ENCODE assay signal across 8 cellular contexts in the genomic region with DNA sequence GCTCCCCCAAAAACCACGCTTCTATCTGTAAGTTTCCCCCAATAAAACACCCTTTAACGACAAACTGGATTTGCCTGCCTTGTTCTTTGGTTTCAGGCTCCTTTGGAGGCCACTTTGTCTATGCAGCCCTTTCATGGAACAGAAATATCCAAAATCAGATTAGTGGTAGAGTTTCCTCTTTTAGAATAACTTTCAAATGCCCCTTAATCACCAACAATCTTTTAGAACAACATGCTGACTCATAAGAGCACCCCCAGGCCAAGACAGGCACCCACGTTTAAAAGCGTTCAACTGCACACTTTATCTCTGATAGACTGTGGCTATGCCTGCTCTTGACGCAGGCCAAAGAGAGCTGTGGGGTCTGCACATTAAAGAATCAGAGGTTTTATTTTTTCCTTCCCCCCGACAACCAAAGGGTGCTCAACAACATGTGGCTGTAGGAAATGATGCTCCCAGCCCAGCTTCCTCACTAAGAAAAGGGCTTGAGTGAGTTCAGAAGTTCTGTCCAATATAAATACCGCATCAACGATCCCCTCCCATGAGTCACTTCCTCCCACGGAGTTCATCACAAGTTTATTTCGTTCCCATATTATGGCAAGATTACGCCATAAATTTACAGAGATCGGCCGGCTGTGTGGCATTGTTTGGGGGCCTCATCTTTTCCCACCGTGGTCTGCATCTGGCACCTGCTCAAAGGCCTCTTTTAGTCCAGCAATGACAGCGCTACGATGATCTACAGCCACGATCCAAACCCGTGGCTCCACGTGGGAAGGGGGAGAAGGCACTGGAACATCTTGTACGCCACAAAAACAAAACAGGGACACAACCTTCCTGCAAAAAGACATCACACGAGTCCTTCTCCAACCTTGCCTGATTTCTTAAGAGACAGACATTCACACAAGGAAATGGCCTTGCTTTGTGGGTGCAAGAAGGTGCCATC.
DNase-seq lines count a peak whose midpoint lies in the region; ATAC-seq, FAIRE-seq and TF ChIP-seq lines count a peak whose summit lies in the region.

No MANE protein-coding gene starts in this region.

- no peak for TF ChIP-seq CTCF in CD8-positive, alpha-beta T cell (IDR thresholded peaks at IDR 0.05)
- TF ChIP-seq CTCF in GM12878 (IDR thresholded peaks at IDR 0.05 in 2 of 3, conservative IDR thresholded peaks at IDR 0.05 in 1 of 3; ENCODE audit: control insufficient read depth in 2 of 3, extremely low read depth in 1 of 3, insufficient read depth in 1 of 3, low read depth in 3 of 3, low read length in 3 of 3): no peak

- peak; percentile 44 for ATAC-seq in CD8-positive, alpha-beta T cell
- ATAC-seq in GM12878 (peak; percentile 70), left lobe of liver (peak; percentile 65), HG03159 (IDR thresholded peaks at IDR 0.05; ENCODE audit: unreplicated experiment) (no peak), HG02759 (IDR thresholded peaks at IDR 0.05; ENCODE audit: unreplicated experiment) (no peak), GM21786 (IDR thresholded peaks at IDR 0.05; ENCODE audit: unreplicated experiment) (no peak)

- no peaks in the 10 kb centered on the region for H3K36me3 ChIP-seq in CD8-positive, alpha-beta T cell (ENCODE audit: insufficient read depth, low read length)
- no peaks in the 10 kb centered on the region for H3K36me3 ChIP-seq in GM12878 (ENCODE audit: control insufficient read depth in 2 of 2, insufficient read depth in 2 of 2, low read length in 1 of 2)
- H3K36me3 ChIP-seq in stomach smooth muscle (ENCODE audit: control insufficient read depth in 2 of 2, insufficient read depth in 2 of 2, low read length in 2 of 2): peaks cover 0 to 10% of the 10 kb centered on the region in 2 donors

- H3K4me3 ChIP-seq in CD8-positive, alpha-beta T cell (ENCODE audit: low read depth, low read length): no peak overlapping the region
- H3K4me3 ChIP-seq in GM12878 (no peak overlapping the region), stomach smooth muscle (ENCODE audit: low read length in 2 of 2) (peak overlapping the region in 1 of 2 donors; percentile 49)

- H3K27me3 ChIP-seq in CD8-positive, alpha-beta T cell (ENCODE audit: insufficient read depth, low read length): no peaks in the 10 kb centered on the region
- H3K27me3 ChIP-seq in GM12878 (replicated peaks in 1 of 2; ENCODE audit: control insufficient read depth in 2 of 2, insufficient read depth in 2 of 2, low read length in 1 of 2): no peaks in the 10 kb centered on the region
- H3K27me3 ChIP-seq in stomach smooth muscle (ENCODE audit: control insufficient read depth in 1 of 2, insufficient read depth in 2 of 2, low read length in 2 of 2): no peaks in the 10 kb centered on the region

- no peaks in the 10 kb centered on the region for H3K36me3 Mint-ChIP-seq in CD8-positive, alpha-beta T cell

- no TSS peak for BruUV-seq in GM12878 (replicated peaks; lab: Mats Ljungman, UMichigan)

- H2AFZ ChIP-seq in GM12878 (ENCODE audit: control insufficient read depth, low read depth, low read length): no peak overlapping the region

- no peaks in the 10 kb centered on the region for H3K79me2 ChIP-seq in GM12878 (ENCODE audit: control insufficient read depth, insufficient read depth, low read length)

- no peak for TF ChIP-seq RAD21 in GM12878 (IDR thresholded peaks at IDR 0.05; ENCODE audit: insufficient read depth, low read depth, low read length)

- H3K27me3 Mint-ChIP-seq in CD8-positive, alpha-beta T cell (ENCODE audit: low read depth): peaks cover 21% of the 10 kb centered on the region

- in situ Hi-C loops in GM12878 (cut with MboI): no loop called here

- intact Hi-C loops in CD8-positive, alpha-beta T cell (cut with DNase I, micrococcal nuclease): no loop called here
- intact Hi-C loops in GM12878 (cut with micrococcal nuclease; ENCODE audit: unreplicated experiment): loop anchor here (10.0 kb wide), 1 partner anchor 134 kb away; a partner anchor contains a TSS

- WGBS in GM12878 (ENCODE audit: insufficient coverage, insufficient replicate concordance, low lambda C conversion rate, missing lambda C conversion rate): 13% methylated on average over 21 of the region's 21 CpGs

- POLR2A ChIA-PET in CD8-positive, alpha-beta T cell (lab: Charles Lee): no interaction called here
- POLR2A ChIA-PET in GM12878 (lab: Charles Lee): no interaction called here

- no peak for FAIRE-seq in GM12878 (lab: Jason Lieb, UNC)

- H3K9me3 ChIP-seq in CD8-positive, alpha-beta T cell (ENCODE audit: low read length): no peaks in the 10 kb centered on the region
- no peaks in the 10 kb centered on the region; the same call in 1 of the 3 replicates for H3K9me3 ChIP-seq in GM12878 (replicated peaks; ENCODE audit: control insufficient read depth, insufficient read depth, low read length)
- no peaks in the 10 kb centered on the region for H3K9me3 ChIP-seq in stomach smooth muscle (ENCODE audit: control insufficient read depth in 2 of 2, low read length in 2 of 2)

- H3K4me1 Mint-ChIP-seq in CD8-positive, alpha-beta T cell (ENCODE audit: low read depth): peaks cover 7% of the 10 kb centered on the region

- H3K4me3 Mint-ChIP-seq in CD8-positive, alpha-beta T cell: no peak overlapping the region

- H4K20me1 ChIP-seq in GM12878 (ENCODE audit: control insufficient read depth, insufficient read depth): no peaks in the 10 kb centered on the region

- SMC1A ChIA-PET in GM12878 (lab: Charles Lee; ENCODE audit: uncharacterized antibody, unreplicated experiment): no interaction called here

- H3K9ac ChIP-seq in GM12878 (ENCODE audit: control insufficient read depth, insufficient read depth, low read length): no peak overlapping the region
- H3K9ac ChIP-seq in stomach smooth muscle (ENCODE audit: low read length in 2 of 2): peak overlapping the region in 1 of 2 donors; percentile 21

- H3K27ac Mint-ChIP-seq in CD8-positive, alpha-beta T cell: no peak overlapping the region

- CTCF ChIA-PET in CD8-positive, alpha-beta T cell (lab: Charles Lee): no interaction called here
- CTCF ChIA-PET in GM12878 (lab: Yijun Ruan, JAX): no interaction called here

- H3K4me2 ChIP-seq in GM12878 (ENCODE audit: control insufficient read depth, insufficient read depth): 0 out of 2 replicates have a peak overlapping the region, but pooled peaks have one; percentile 28

- no peaks in the 10 kb centered on the region for H3K9me3 Mint-ChIP-seq in CD8-positive, alpha-beta T cell

- DNase-seq in CD8-positive, alpha-beta T cell: no peak
- DNase-seq in NOMO-1 treated with DMSO at 0.1 percent for 48 hours (lab: John Stamatoyannopoulos, UW; ENCODE audit: unreplicated experiment): peak; percentile 94
- no peak for DNase-seq in GM12878 (ENCODE audit: low read depth, low spot score)
- no peak for DNase-seq in left lobe of liver (ENCODE audit: low spot score)

- no peak for TF ChIP-seq POLR2A in GM12878 (IDR thresholded peaks at IDR 0.05; ENCODE audit: low read depth, low read length)

- H3K4me1 ChIP-seq in CD8-positive, alpha-beta T cell (ENCODE audit: insufficient read depth, low read length): peaks cover 5% of the 10 kb centered on the region
- H3K4me1 ChIP-seq in GM12878 (ENCODE audit: control insufficient read depth, insufficient read depth, low read length): peaks cover 23% of the 10 kb centered on the region
- peaks cover 3% of the 10 kb centered on the region for H3K4me1 ChIP-seq in stomach smooth muscle (ENCODE audit: control insufficient read depth, insufficient read depth, low read length)

- TF ChIP-seq EP300 in GM12878 (IDR thresholded peaks at IDR 0.05; ENCODE audit: borderline replicate concordance in 1 of 2, control insufficient read depth in 1 of 2, low read depth in 2 of 2, low read length in 2 of 2): no peak

- RAD21 ChIA-PET in GM12878 (lab: Charles Lee; ENCODE audit: unreplicated experiment): no interaction called here

- no peak overlapping the region for H3K27ac ChIP-seq in CD8-positive, alpha-beta T cell (ENCODE audit: low read depth, low read length)
- H3K27ac ChIP-seq in GM12878 (ENCODE audit: control insufficient read depth, insufficient read depth) (no peak overlapping the region), stomach smooth muscle (ENCODE audit: low read length) (peak overlapping the region; percentile 46)

TF ChIP-seq in GM12878, 131 proteins besides CTCF, POLR2A, EP300 and RAD21:
- no peak for TF ChIP-seq SREBF2 (IDR thresholded peaks at IDR 0.05; ENCODE audit: low read length)
- TF ChIP-seq TCF3 (IDR thresholded peaks at IDR 0.05; ENCODE audit: borderline replicate concordance, insufficient read depth, low read depth, low read length): no peak
- no peak for TF ChIP-seq BACH1 (IDR thresholded peaks at IDR 0.05; ENCODE audit: borderline replicate concordance)
- TF ChIP-seq JUNB (IDR thresholded peaks at IDR 0.05): peak; percentile 25; the same call in 1 of the 2 replicates
- TF ChIP-seq, protein P1, sequence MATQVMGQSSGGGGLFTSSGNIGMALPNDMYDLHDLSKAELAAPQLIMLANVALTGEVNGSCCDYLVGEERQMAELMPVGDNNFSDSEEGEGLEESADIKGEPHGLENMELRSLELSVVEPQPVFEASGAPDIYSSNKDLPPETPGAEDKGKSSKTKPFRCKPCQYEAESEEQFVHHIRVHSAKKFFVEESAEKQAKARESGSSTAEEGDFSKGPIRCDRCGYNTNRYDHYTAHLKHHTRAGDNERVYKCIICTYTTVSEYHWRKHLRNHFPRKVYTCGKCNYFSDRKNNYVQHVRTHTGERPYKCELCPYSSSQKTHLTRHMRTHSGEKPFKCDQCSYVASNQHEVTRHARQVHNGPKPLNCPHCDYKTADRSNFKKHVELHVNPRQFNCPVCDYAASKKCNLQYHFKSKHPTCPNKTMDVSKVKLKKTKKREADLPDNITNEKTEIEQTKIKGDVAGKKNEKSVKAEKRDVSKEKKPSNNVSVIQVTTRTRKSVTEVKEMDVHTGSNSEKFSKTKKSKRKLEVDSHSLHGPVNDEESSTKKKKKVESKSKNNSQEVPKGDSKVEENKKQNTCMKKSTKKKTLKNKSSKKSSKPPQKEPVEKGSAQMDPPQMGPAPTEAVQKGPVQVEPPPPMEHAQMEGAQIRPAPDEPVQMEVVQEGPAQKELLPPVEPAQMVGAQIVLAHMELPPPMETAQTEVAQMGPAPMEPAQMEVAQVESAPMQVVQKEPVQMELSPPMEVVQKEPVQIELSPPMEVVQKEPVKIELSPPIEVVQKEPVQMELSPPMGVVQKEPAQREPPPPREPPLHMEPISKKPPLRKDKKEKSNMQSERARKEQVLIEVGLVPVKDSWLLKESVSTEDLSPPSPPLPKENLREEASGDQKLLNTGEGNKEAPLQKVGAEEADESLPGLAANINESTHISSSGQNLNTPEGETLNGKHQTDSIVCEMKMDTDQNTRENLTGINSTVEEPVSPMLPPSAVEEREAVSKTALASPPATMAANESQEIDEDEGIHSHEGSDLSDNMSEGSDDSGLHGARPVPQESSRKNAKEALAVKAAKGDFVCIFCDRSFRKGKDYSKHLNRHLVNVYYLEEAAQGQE (IDR thresholded peaks at IDR 0.05; ENCODE audit: low read depth, low read length): no peak

Comparison
In these comparisons a context has a peak if more than half of its experiments do, and no peak if none do; other contexts are left out.
1. ATAC-seq: peak in CD8-positive, alpha-beta T cell (single experiment), GM12878 (single experiment) and left lobe of liver (single experiment); none in HG03159 (single experiment), HG02759 (single experiment) and GM21786 (single experiment).